ENCODE assay signal across 2 cellular contexts in the genomic region with DNA sequence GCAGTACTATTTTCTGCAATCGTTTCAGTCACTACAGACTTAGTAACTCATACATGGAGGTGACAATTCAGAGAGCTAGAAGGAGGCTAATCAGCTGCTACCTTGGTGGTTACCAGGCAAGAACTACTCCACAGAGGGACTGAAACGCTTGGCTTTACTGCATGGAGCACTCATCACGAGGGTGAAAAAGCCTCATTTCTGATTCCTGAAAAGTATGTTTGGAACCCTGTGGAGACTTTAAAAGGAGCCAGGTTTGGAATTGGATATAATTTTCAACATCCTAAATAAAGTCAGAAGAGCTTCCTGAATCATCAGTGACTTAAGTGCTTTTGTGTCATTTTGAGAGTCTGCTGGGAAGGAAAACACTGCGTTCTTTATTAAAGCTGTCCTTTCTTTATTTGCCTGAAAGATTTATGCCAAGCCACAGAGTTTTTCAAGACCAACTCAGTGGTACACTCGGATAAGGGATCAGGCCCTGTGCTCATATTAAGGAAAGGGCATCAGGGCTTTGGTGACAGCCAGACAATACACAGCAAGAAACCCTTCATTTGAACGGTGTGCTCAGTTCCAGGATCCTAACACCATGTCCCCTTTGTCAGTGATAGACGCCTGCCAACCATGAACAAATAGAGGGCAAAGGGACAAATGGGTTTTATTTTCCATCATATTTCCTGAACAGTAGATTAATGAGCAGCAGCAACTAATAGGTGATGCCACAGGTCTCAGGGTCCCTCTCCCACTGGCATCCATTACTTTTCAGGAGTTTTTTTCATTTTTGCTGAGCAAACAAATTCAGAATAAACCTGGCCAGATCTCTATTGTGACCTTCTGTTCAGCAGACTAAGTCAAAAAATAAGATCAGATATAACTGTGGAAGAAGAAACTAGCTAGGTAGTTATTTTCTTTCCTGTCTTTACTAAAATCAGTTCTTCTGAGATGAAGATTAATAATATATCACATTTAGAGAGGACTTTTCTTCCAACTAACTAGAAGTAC.
TF ChIP-seq lines count a peak whose summit lies in the region.

No MANE protein-coding gene starts in this region.

TF ChIP-seq in K562, 482 proteins besides CTCF, POLR2A, EP300 and RAD21 (continued from another document):
- TF ChIP-seq ZNF316 (IDR thresholded peaks at IDR 0.05) (peak; percentile 83), MAFF (IDR thresholded peaks at IDR 0.05; ENCODE audit: low read length) (peak; percentile 73), MAFG (tag; conservative IDR thresholded peaks at IDR 0.05) (peak; percentile 60; the same call in 1 of the 2 replicates), TAF7 (tag; IDR thresholded peaks at IDR 0.05) (no peak)

TF ChIP-seq in HepG2, 621 proteins besides CTCF, POLR2A, EP300 and RAD21 (continued from another document):
- TF ChIP-seq, protein P1, sequence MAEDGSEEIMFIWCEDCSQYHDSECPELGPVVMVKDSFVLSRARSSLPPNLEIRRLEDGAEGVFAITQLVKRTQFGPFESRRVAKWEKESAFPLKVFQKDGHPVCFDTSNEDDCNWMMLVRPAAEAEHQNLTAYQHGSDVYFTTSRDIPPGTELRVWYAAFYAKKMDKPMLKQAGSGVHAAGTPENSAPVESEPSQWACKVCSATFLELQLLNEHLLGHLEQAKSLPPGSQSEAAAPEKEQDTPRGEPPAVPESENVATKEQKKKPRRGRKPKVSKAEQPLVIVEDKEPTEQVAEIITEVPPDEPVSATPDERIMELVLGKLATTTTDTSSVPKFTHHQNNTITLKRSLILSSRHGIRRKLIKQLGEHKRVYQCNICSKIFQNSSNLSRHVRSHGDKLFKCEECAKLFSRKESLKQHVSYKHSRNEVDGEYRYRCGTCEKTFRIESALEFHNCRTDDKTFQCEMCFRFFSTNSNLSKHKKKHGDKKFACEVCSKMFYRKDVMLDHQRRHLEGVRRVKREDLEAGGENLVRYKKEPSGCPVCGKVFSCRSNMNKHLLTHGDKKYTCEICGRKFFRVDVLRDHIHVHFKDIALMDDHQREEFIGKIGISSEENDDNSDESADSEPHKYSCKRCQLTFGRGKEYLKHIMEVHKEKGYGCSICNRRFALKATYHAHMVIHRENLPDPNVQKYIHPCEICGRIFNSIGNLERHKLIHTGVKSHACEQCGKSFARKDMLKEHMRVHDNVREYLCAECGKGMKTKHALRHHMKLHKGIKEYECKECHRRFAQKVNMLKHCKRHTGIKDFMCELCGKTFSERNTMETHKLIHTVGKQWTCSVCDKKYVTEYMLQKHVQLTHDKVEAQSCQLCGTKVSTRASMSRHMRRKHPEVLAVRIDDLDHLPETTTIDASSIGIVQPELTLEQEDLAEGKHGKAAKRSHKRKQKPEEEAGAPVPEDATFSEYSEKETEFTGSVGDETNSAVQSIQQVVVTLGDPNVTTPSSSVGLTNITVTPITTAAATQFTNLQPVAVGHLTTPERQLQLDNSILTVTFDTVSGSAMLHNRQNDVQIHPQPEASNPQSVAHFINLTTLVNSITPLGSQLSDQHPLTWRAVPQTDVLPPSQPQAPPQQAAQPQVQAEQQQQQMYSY (CRISPR knock-in tag; IDR thresholded peaks at IDR 0.05) = no peak
- TF ChIP-seq TBP (CRISPR knock-in tag; IDR thresholded peaks at IDR 0.05) = no peak
- TF ChIP-seq TMF1 (CRISPR knock-in tag; IDR thresholded peaks at IDR 0.05; ENCODE audit: low read depth) = no peak
- no peak for TF ChIP-seq ZFP36 (IDR thresholded peaks at IDR 0.05; ENCODE audit: borderline replicate concordance, low read depth, low read length, partially characterized antibody)
- TF ChIP-seq ZZZ3 (CRISPR knock-in tag; IDR thresholded peaks at IDR 0.05; ENCODE audit: borderline replicate concordance) = no peak
- peak; percentile 94 for TF ChIP-seq MAFF (IDR thresholded peaks at IDR 0.05; ENCODE audit: low read depth, low read length)
